Comparison of ENCODE assay signal across 10 cellular contexts in genomic region chr3:59388555-59389280, GRCh38.
DNase-seq lines count a peak whose midpoint lies in the region; ATAC-seq, FAIRE-seq and TF ChIP-seq lines count a peak whose summit lies in the region.
"Had no signal": no experiment of that assay in that cellular context is flagged by ENCODE, and none has a peak within 500 bp of the region (broad histone marks: within the 10 kb centered on the region; RNA-seq: fewer than 3 reads in every experiment).

No MANE protein-coding gene starts in this region.

- 20% methylated on average over 3 of the region's 3 CpGs for WGBS in GM12878 (ENCODE audit: insufficient coverage, insufficient replicate concordance, low lambda C conversion rate, missing lambda C conversion rate)
- 50% methylated on average over 3 of the region's 3 CpGs for WGBS in SK-N-SH (ENCODE audit: low lambda C conversion rate)

- TF ChIP-seq CTCF in GM12878 (IDR thresholded peaks at IDR 0.05 in 2 of 3, conservative IDR thresholded peaks at IDR 0.05 in 1 of 3; ENCODE audit: control insufficient read depth in 2 of 3, extremely low read depth in 1 of 3, insufficient read depth in 1 of 3, low read depth in 3 of 3, low read length in 3 of 3) (no peak), GM23338 (conservative IDR thresholded peaks at IDR 0.05; ENCODE audit: low read depth in 2 of 2) (no peak), SK-N-SH (IDR thresholded peaks at IDR 0.05) (no peak)

- H3K9ac ChIP-seq in GM12878 (ENCODE audit: control insufficient read depth, insufficient read depth, low read length) (no peak overlapping the region), SK-N-SH (no peak overlapping the region)

- no peaks in the 10 kb centered on the region for H4K20me1 ChIP-seq in GM12878 (ENCODE audit: control insufficient read depth, insufficient read depth)
- no peaks in the 10 kb centered on the region for H4K20me1 ChIP-seq in GM23338 (replicated peaks; ENCODE audit: insufficient read depth)
- no peaks in the 10 kb centered on the region for H4K20me1 ChIP-seq in SK-N-SH (ENCODE audit: insufficient read depth)

- no peak overlapping the region for H3K4me3 Mint-ChIP-seq in GM23338
- H3K4me3 Mint-ChIP-seq: neural crest cell had no signal

- POLR2A ChIA-PET in GM12878 (lab: Charles Lee) = interaction anchor here (0.6 to 1.0 kb wide), 2 partner anchors 57 to 61 kb away, joined by 3 to 4 read pairs; no protein-coding TSS in a partner anchor
- POLR2A ChIA-PET in SK-N-SH (lab: Yijun Ruan, JAX) = no interaction called here

- SMC1A ChIA-PET in GM12878 (lab: Charles Lee; ENCODE audit: uncharacterized antibody, unreplicated experiment) = interaction anchor here (0.6 to 2.6 kb wide), 12 partner anchors 14 to 187 kb away, joined by 3 to 14 read pairs (median 5); no protein-coding TSS in a partner anchor

- no peak overlapping the region for H3K4me3 ChIP-seq in GM12878
- H3K4me3 ChIP-seq in GM23338 = no peak overlapping the region
- H3K4me3 ChIP-seq in SK-N-SH (ENCODE audit: low read depth in 2 of 2, low read length in 1 of 2) = no peak overlapping the region

- H3K4me1 ChIP-seq in GM12878 (ENCODE audit: control insufficient read depth, insufficient read depth, low read length) (peaks cover 46% of the 10 kb centered on the region), GM23338 (ENCODE audit: insufficient read depth) (no peaks in the 10 kb centered on the region), SK-N-SH (ENCODE audit: control insufficient read depth in 1 of 2, insufficient read depth in 2 of 2, low read depth in 1 of 2, low read length in 1 of 2) (no peaks in the 10 kb centered on the region)

- CTCF ChIA-PET in GM12878 (lab: Yijun Ruan, JAX) = no interaction called here
- CTCF ChIA-PET in SK-N-SH (lab: Yijun Ruan, JAX) = interaction anchor here (0.6 kb wide), 1 partner anchor 9 kb away, joined by 3 read pairs; no protein-coding TSS in a partner anchor

- no TSS peak for BruUV-seq in GM12878 (replicated peaks; lab: Mats Ljungman, UMichigan)

- peak overlapping the region; percentile 53 for H3K4me2 ChIP-seq in GM12878 (ENCODE audit: control insufficient read depth, insufficient read depth)
- no peak overlapping the region for H3K4me2 ChIP-seq in GM23338
- H3K4me2 ChIP-seq in SK-N-SH = no peak overlapping the region

- H3K27me3 ChIP-seq in GM12878 (replicated peaks in 1 of 2; ENCODE audit: control insufficient read depth in 2 of 2, insufficient read depth in 2 of 2, low read length in 1 of 2) = no peaks in the 10 kb centered on the region
- H3K27me3 ChIP-seq in GM23338 (ENCODE audit: insufficient read depth) = no peaks in the 10 kb centered on the region
- no peaks in the 10 kb centered on the region for H3K27me3 ChIP-seq in SK-N-SH (ENCODE audit: insufficient read depth)

- H3F3A ChIP-seq in GM23338 (replicated peaks; ENCODE audit: low read depth) = no peaks in the 10 kb centered on the region
- H3F3A ChIP-seq in SK-N-SH (replicated peaks; ENCODE audit: insufficient read depth) = no peaks in the 10 kb centered on the region

- no peak overlapping the region for H3K27ac Mint-ChIP-seq in GM23338

- DNase-seq in GM12878 (ENCODE audit: low read depth, low spot score) (no peak), GM23338 (ENCODE audit: low spot score) (no peak), NCI-H2081 treated with DMSO at 0.1 percent for 48 hours (lab: John Stamatoyannopoulos, UW) (no peak), SK-N-SH (no peak)
- DNase-seq: GDM1 had no signal

- TF ChIP-seq EP300 in GM12878 (IDR thresholded peaks at IDR 0.05; ENCODE audit: borderline replicate concordance in 1 of 2, control insufficient read depth in 1 of 2, low read depth in 2 of 2, low read length in 2 of 2) (0 out of 4 replicates have a peak, but pooled peaks of 1 of the 2 experiments have one; percentile 27), SK-N-SH (IDR thresholded peaks at IDR 0.05; ENCODE audit: borderline replicate concordance in 1 of 2, low read depth in 1 of 2, low read length in 1 of 2) (no peak)

- TF ChIP-seq RAD21 in GM12878 (IDR thresholded peaks at IDR 0.05; ENCODE audit: insufficient read depth, low read depth, low read length) (no peak), SK-N-SH (IDR thresholded peaks at IDR 0.05; ENCODE audit: low read length) (no peak)

- H2AFZ ChIP-seq in GM12878 (ENCODE audit: control insufficient read depth, low read depth, low read length) = no peak overlapping the region; the same call in 1 of the 2 replicates
- no peak overlapping the region for H2AFZ ChIP-seq in GM23338
- H2AFZ ChIP-seq in SK-N-SH (ENCODE audit: low read depth) = no peak overlapping the region

- in situ Hi-C loops in GM12878 (cut with MboI) = loop anchor here (5.0 to 25.0 kb wide), 2 partner anchors 64 to 1176 kb away; partner anchors contain the start of gene DNASE1L3

- H3K27ac ChIP-seq in GM12878 (ENCODE audit: control insufficient read depth, insufficient read depth) (peak overlapping the region; percentile 90), GM23338 (ENCODE audit: low read depth) (no peak overlapping the region), SK-N-SH (ENCODE audit: low read depth in 2 of 2, low read length in 1 of 2) (no peak overlapping the region)

- no peaks in the 10 kb centered on the region for H3K79me2 ChIP-seq in GM12878 (ENCODE audit: control insufficient read depth, insufficient read depth, low read length)
- H3K79me2 ChIP-seq in GM23338 (replicated peaks; ENCODE audit: insufficient read depth) = no peaks in the 10 kb centered on the region
- H3K79me2 ChIP-seq in SK-N-SH (ENCODE audit: insufficient read depth) = no peaks in the 10 kb centered on the region

- H3K9me3 Mint-ChIP-seq in GM23338 = peaks cover 4% of the 10 kb centered on the region; the same call in 1 of the 3 replicates

- RAD21 ChIA-PET in GM12878 (lab: Charles Lee; ENCODE audit: unreplicated experiment) = interaction anchor here (1.0 to 1.2 kb wide), 3 partner anchors 15 to 68 kb away, joined by 3 to 4 read pairs (median 3); no protein-coding TSS in a partner anchor

- intact Hi-C loops in GM12878 (cut with micrococcal nuclease; ENCODE audit: unreplicated experiment) = loop anchor here (5.0 kb wide), 2 partner anchors 141 to 176 kb away; no protein-coding TSS in a partner anchor

- peaks cover 1% of the 10 kb centered on the region for H3K27me3 Mint-ChIP-seq in GM23338 (ENCODE audit: insufficient read depth, low read depth, poor library complexity)

- peak; percentile 23 for FAIRE-seq in GM12878 (lab: Jason Lieb, UNC)

- H3K36me3 ChIP-seq in GM12878 (ENCODE audit: control insufficient read depth in 2 of 2, insufficient read depth in 2 of 2, low read length in 1 of 2) (no peaks in the 10 kb centered on the region), GM23338 (ENCODE audit: insufficient read depth) (no peaks in the 10 kb centered on the region), SK-N-SH (replicated peaks in 1 of 2; ENCODE audit: control insufficient read depth in 1 of 2, insufficient read depth in 2 of 2, low read length in 1 of 2) (no peaks in the 10 kb centered on the region)

- ATAC-seq in GM18511 (IDR thresholded peaks at IDR 0.05; ENCODE audit: unreplicated experiment) (peak; percentile 54), GM21515 (IDR thresholded peaks at IDR 0.05; ENCODE audit: unreplicated experiment) (peak; percentile 42), HG03521 (IDR thresholded peaks at IDR 0.05; ENCODE audit: unreplicated experiment) (peak; percentile 47), GM12878 (peak; percentile 67), HG03135 (IDR thresholded peaks at IDR 0.05; ENCODE audit: unreplicated experiment) (no peak), GM23338 (no peak)

- H3K9me3 ChIP-seq in GM12878 (replicated peaks; ENCODE audit: control insufficient read depth, insufficient read depth, low read length) (peaks cover 6% of the 10 kb centered on the region; the same call in 2 of the 3 replicates), SK-N-SH (no peaks in the 10 kb centered on the region)

- H3K9me2 ChIP-seq in GM23338 (ENCODE audit: insufficient read depth) = 0 out of 2 replicates have a peak, but pooled peaks cover 7% of the 10 kb centered on the region
- no peaks in the 10 kb centered on the region for H3K9me2 ChIP-seq in SK-N-SH

- no peak for TF ChIP-seq POLR2A in GM12878 (IDR thresholded peaks at IDR 0.05; ENCODE audit: low read depth, low read length)

- no peaks in the 10 kb centered on the region for H3K4me1 Mint-ChIP-seq in GM23338

- H3K36me3 Mint-ChIP-seq in GM23338 (ENCODE audit: low read depth) = no peaks in the 10 kb centered on the region

TF ChIP-seq in GM12878, 131 proteins besides CTCF, POLR2A, EP300 and RAD21 (continues in another document):
- TF ChIP-seq GATAD2B (conservative IDR thresholded peaks at IDR 0.05; ENCODE audit: low read depth) (no peak), YY1 (IDR thresholded peaks at IDR 0.05; ENCODE audit: low read depth, low read length) (no peak), LARP7 (IDR thresholded peaks at IDR 0.05) (no peak), CHD4 (IDR thresholded peaks at IDR 0.05) (no peak)

TF ChIP-seq in GM23338, 12 proteins besides CTCF, POLR2A, EP300 and RAD21 (continues in another document):
- TF ChIP-seq ZNF114 (CRISPR knock-in tag; IDR thresholded peaks at IDR 0.05) (no peak), ETS1 (IDR thresholded peaks at IDR 0.05) (no peak), CREB1 (CRISPR knock-in tag; IDR thresholded peaks at IDR 0.05; ENCODE audit: low read depth) (no peak), EZH2 (IDR thresholded peaks at IDR 0.05; ENCODE audit: low read depth, unreplicated experiment) (no peak)

TF ChIP-seq in SK-N-SH, 30 proteins besides CTCF, POLR2A, EP300 and RAD21 (continues in another document):
- TF ChIP-seq PBX3 (IDR thresholded peaks at IDR 0.05) (no peak), TEAD4 (IDR thresholded peaks at IDR 0.05; ENCODE audit: borderline replicate concordance, insufficient read depth) (no peak), SIN3A (IDR thresholded peaks at IDR 0.05; ENCODE audit: borderline replicate concordance, low read depth, low read length) (no peak), FOXM1 (IDR thresholded peaks at IDR 0.05; ENCODE audit: low read depth) (no peak), NRF1 (IDR thresholded peaks at IDR 0.05; ENCODE audit: low read depth, low read length) (no peak)

Comparison
In these comparisons a context has a peak if more than half of its experiments do, and no peak if none do; other contexts are left out.
1. ATAC-seq: peak in GM18511 (single experiment), GM21515 (single experiment), HG03521 (single experiment) and GM12878 (single experiment); none in HG03135 (single experiment) and GM23338 (single experiment).